In genomic region chr2:210188755-210189154, GRCh38 we compare ENCODE assay signal across 15 cellular contexts. TPM values are rescaled to one million over a fixed set of nuclear protein-coding genes. Genes with fewer than 3 reads are reported as not detected.
"Had no signal": no experiment of that assay in that cellular context is flagged by ENCODE, and none has a peak within 500 bp of the region (broad histone marks: within the 10 kb centered on the region; RNA-seq: fewer than 3 reads in every experiment).

No MANE protein-coding gene starts in this region.

- ATAC-seq: activated CD8-positive, alpha-beta T cell treated with anti-CD3 and anti-CD28 coated beads for 36 hours had no signal

- H3K27me3 Mint-ChIP-seq: activated CD8-positive, alpha-beta T cell treated with anti-CD3 and anti-CD28 coated beads for 36 hours had no signal

- H3K36me3 ChIP-seq: esophagus muscularis mucosa, left ventricle myocardium inferior had no signal

- H3K4me3 Mint-ChIP-seq: activated CD8-positive, alpha-beta T cell treated with anti-CD3 and anti-CD28 coated beads for 36 hours; activated naive CD8-positive, alpha-beta T cell treated with anti-CD3 and anti-CD28 coated beads, Interleukin-2, amount 10 ng/mL, durations not matched to agents 7 days and 5 days; nephron progenitor cell; stimulated activated naive CD8-positive, alpha-beta T cell treated with anti-CD3 and anti-CD28 coated beads, Interleukin-15, Interleukin-2, amounts not matched to agents 100 ng/mL and 50 ng/mL, for 24 hours had no signal

- H3K27me3 ChIP-seq: esophagus muscularis mucosa had no signal

- H3K4me3 ChIP-seq: esophagus muscularis mucosa, left ventricle myocardium inferior had no signal

- H3K27ac Mint-ChIP-seq: activated CD8-positive, alpha-beta T cell treated with anti-CD3 and anti-CD28 coated beads for 36 hours; activated naive CD8-positive, alpha-beta T cell treated with anti-CD3 and anti-CD28 coated beads, Interleukin-2, amount 10 ng/mL, durations not matched to agents 7 days and 5 days; nephron progenitor cell; stimulated activated naive CD8-positive, alpha-beta T cell treated with anti-CD3 and anti-CD28 coated beads, Interleukin-15, Interleukin-2, amounts not matched to agents 100 ng/mL and 50 ng/mL, for 24 hours had no signal

- H3K4me1 ChIP-seq: esophagus muscularis mucosa, left ventricle myocardium inferior had no signal

- H3K27ac ChIP-seq: esophagus muscularis mucosa, left ventricle myocardium inferior had no signal

- DNase-seq: activated CD4-positive, alpha-beta T cell treated with anti-CD3 and anti-CD28 coated beads for 4 hours; activated CD8-positive, alpha-beta memory T cell treated with anti-CD3 and anti-CD28 coated beads, Interleukin-2, amount 50 U/mL, for 4 hours; activated CD8-positive, alpha-beta T cell treated with anti-CD3 and anti-CD28 coated beads for 36 hours; activated naive CD8-positive, alpha-beta T cell treated with anti-CD3 and anti-CD28 coated beads, Interleukin-2, amount 10 ng/mL, durations not matched to agents 7 days and 5 days; aorta; islet precursor cell; left ventricle myocardium inferior; mesenchymal stem cell; nephron progenitor cell; stimulated activated CD4-positive, alpha-beta T cell treated with anti-CD3 and anti-CD28 coated beads, Interleukin-4, amount 100 ng/mL, for 1 hour; stimulated activated CD8-positive, alpha-beta memory T cell treated with anti-CD3 and anti-CD28 coated beads, Interleukin-4, amount 100 ng/mL, for 48 hours had no signal

- H3K4me1 Mint-ChIP-seq: nephron progenitor cell had no signal

RNA-seq across cellular contexts. Expression of gene ACADL, which starts 36.5 kb away (rescaled TPM):
- total RNA-seq: activated CD8-positive, alpha-beta T cell treated with anti-CD3 and anti-CD28 coated beads for 36 hours; activated naive CD8-positive, alpha-beta T cell treated with anti-CD3 and anti-CD28 coated beads, Interleukin-2, amount 10 ng/mL, durations not matched to agents 7 days and 5 days; fibroblast of villous mesenchyme; osteoblast had no signal
